Comparison of ENCODE assay signal across 8 cellular contexts in genomic region chr17:50559674-50560184, GRCh38. TPM values are rescaled to one million over a fixed set of nuclear protein-coding genes. Genes with fewer than 3 reads are reported as not detected.
DNase-seq lines count a peak whose midpoint lies in the region; ATAC-seq and TF ChIP-seq lines count a peak whose summit lies in the region.

No MANE protein-coding gene starts in this region.

- H3K36me3 Mint-ChIP-seq in activated naive CD8-positive, alpha-beta T cell treated with anti-CD3 and anti-CD28 coated beads for 36 hours = peaks cover 4% of the 10 kb centered on the region

- in situ Hi-C loops in G401 (cut with HindIII; ENCODE audit: low sequenced_read_pairs) = loop anchor here (5.0 kb wide), 1 partner anchor 78 kb away; no protein-coding TSS in a partner anchor

- no peak for TF ChIP-seq EP300 in sigmoid colon (IDR thresholded peaks at IDR 0.05)

- no peaks in the 10 kb centered on the region for H4K20me1 ChIP-seq in Loucy (ENCODE audit: insufficient read depth, low read length, poor library complexity, severe bottlenecking)

- H3K9me2 ChIP-seq in Loucy (replicated peaks; ENCODE audit: low read depth, low read length) = no peaks in the 10 kb centered on the region

- intact Hi-C loops in left ventricle myocardium superior (cut with micrococcal nuclease) = loop anchor here (10.0 kb wide), 1 partner anchor 135 kb away; no protein-coding TSS in a partner anchor
- intact Hi-C loops in sigmoid colon (cut with DNase I) = no loop called here

- peak; percentile 61 for DNase-seq in G401 (ENCODE audit: low spot score)
- DNase-seq in activated naive CD8-positive, alpha-beta T cell treated with anti-CD3 and anti-CD28 coated beads for 36 hours = peak; percentile 42
- no peak for DNase-seq in left ventricle myocardium superior
- peak; percentile 89 for DNase-seq in sigmoid colon
- no peak for DNase-seq in SKM-1 treated with dmso at 0.1 percent for 144 hours (lab: John Stamatoyannopoulos, UW; ENCODE audit: unreplicated experiment)
- no peak for DNase-seq in Ammon's horn (ENCODE audit: low spot score)

- peak overlapping the region; percentile 73 for H3K4me3 Mint-ChIP-seq in activated naive CD8-positive, alpha-beta T cell treated with anti-CD3 and anti-CD28 coated beads for 36 hours

- TF ChIP-seq CTCF in Loucy (conservative IDR thresholded peaks at IDR 0.05; ENCODE audit: low read length) (no peak), sigmoid colon (IDR thresholded peaks at IDR 0.05) (no peak)

- TF ChIP-seq POLR2A in sigmoid colon (IDR thresholded peaks at IDR 0.05) = no peak

- H3K27ac Mint-ChIP-seq in activated naive CD8-positive, alpha-beta T cell treated with anti-CD3 and anti-CD28 coated beads for 36 hours = no peak overlapping the region

- H3K27ac ChIP-seq in sigmoid colon = no peak overlapping the region

- no peaks in the 10 kb centered on the region for H3F3A ChIP-seq in Loucy (ENCODE audit: low read depth)

- H3K79me2 ChIP-seq in Loucy (ENCODE audit: insufficient read depth, low read length) = no peaks in the 10 kb centered on the region

- WGBS in sigmoid colon, 2 donors = 4 to 6% methylated on average over 27 of the region's 27 CpGs

- ATAC-seq in left ventricle myocardium superior = peak; percentile 49
- no peak for ATAC-seq in HG03439 (IDR thresholded peaks at IDR 0.05; ENCODE audit: unreplicated experiment)

- H3K4me2 ChIP-seq in Loucy (ENCODE audit: low read depth, low read length, poor library complexity, severe bottlenecking) = peak overlapping the region; percentile 87

- H3K4me1 ChIP-seq in Loucy (ENCODE audit: insufficient read depth, low read length, poor library complexity, severe bottlenecking) (peaks cover 10% of the 10 kb centered on the region), sigmoid colon (peaks cover 0 to 45% (median 42%) of the 10 kb centered on the region in 4 donors)

- H3K4me3 ChIP-seq in Loucy (ENCODE audit: low read length, poor library complexity, severe bottlenecking) = no peak overlapping the region
- H3K4me3 ChIP-seq in sigmoid colon = peak overlapping the region; percentile 9 to 58 (median 50)

- H3K4me1 Mint-ChIP-seq in activated naive CD8-positive, alpha-beta T cell treated with anti-CD3 and anti-CD28 coated beads for 36 hours = peaks cover 14% of the 10 kb centered on the region

- H3K9me3 ChIP-seq in Loucy (ENCODE audit: insufficient read depth, low read depth, low read length) = no peaks in the 10 kb centered on the region
- H3K9me3 ChIP-seq in sigmoid colon = no peaks in the 10 kb centered on the region

- no peak overlapping the region for H2AFZ ChIP-seq in Loucy (ENCODE audit: low read length)

- no peaks in the 10 kb centered on the region for H3K9me3 Mint-ChIP-seq in activated naive CD8-positive, alpha-beta T cell treated with anti-CD3 and anti-CD28 coated beads for 36 hours

- peaks cover 64% of the 10 kb centered on the region for H3K27me3 Mint-ChIP-seq in activated naive CD8-positive, alpha-beta T cell treated with anti-CD3 and anti-CD28 coated beads for 36 hours

- no peaks in the 10 kb centered on the region for H3K36me3 ChIP-seq in Loucy (ENCODE audit: insufficient read depth, low read length)
- H3K36me3 ChIP-seq in sigmoid colon = peaks cover 0 to 20% (median 10%) of the 10 kb centered on the region in 4 donors

- no peak overlapping the region for H3K9ac ChIP-seq in Loucy (ENCODE audit: low read depth, low read length, poor library complexity, severe bottlenecking)

- H3K27me3 ChIP-seq in Loucy (ENCODE audit: insufficient read depth, low read length, poor library complexity, severe bottlenecking) = peaks cover 21% of the 10 kb centered on the region
- H3K27me3 ChIP-seq in sigmoid colon = peaks cover 27 to 68% (median 54%) of the 10 kb centered on the region in 3 donors

RNA-seq across cellular contexts. Expression of gene CACNA1G, which starts 0.8 kb away (rescaled TPM):
- 5.1 and 13.0 TPM in 2 replicates for total RNA-seq in G401 (2014; rRNA removed; shearing (Covaris generic))
- total RNA-seq in activated naive CD8-positive, alpha-beta T cell treated with anti-CD3 and anti-CD28 coated beads for 36 hours = under 1 TPM in 1 of 2 experiments, not detected in 1; 0.06 TPM
- total RNA-seq in left ventricle myocardium superior (0.25 TPM), sigmoid colon (1 to 10 TPM in 1 of 4 donors, under 1 TPM in 3; 0.33 to 1.4 (median 0.59) TPM)
- polyA plus RNA-seq in sigmoid colon = under 1 TPM in 2 of 3 donors, not detected in 1; under 0.01 to 0.20 TPM

RNA-seq across cellular contexts. Expression of gene SPATA20, which starts 12.8 kb away (rescaled TPM):
- total RNA-seq in G401 (2014; rRNA removed; shearing (Covaris generic)) = 39.4 and 59.1 TPM in 2 replicates
- total RNA-seq in activated naive CD8-positive, alpha-beta T cell treated with anti-CD3 and anti-CD28 coated beads for 36 hours = 10 to 100 TPM; 32.4 to 36.3 TPM
- 68.7 TPM for total RNA-seq in left ventricle myocardium superior
- 10 to 100 TPM; 40.8 to 81.7 (median 58.6) TPM for total RNA-seq in sigmoid colon
- 10 to 100 TPM; 24.0 to 45.1 (median 40.6) TPM for polyA plus RNA-seq in sigmoid colon

RNA-seq across cellular contexts. Expression of gene EPN3, which starts 27.2 kb away (rescaled TPM):
- 2.3 and 2.8 TPM in 2 replicates for total RNA-seq in G401 (2014; rRNA removed; shearing (Covaris generic))
- not detected for total RNA-seq in activated naive CD8-positive, alpha-beta T cell treated with anti-CD3 and anti-CD28 coated beads for 36 hours
- total RNA-seq in left ventricle myocardium superior (33.4 TPM), sigmoid colon (not detected)
- polyA plus RNA-seq in sigmoid colon = 10 to 100 TPM; 23.4 to 31.7 (median 29.5) TPM

RNA-seq across cellular contexts. Expression of gene MYCBPAP, which starts 51.5 kb away (rescaled TPM):
- total RNA-seq in G401 (2014; rRNA removed; shearing (Covaris generic)) = 0.58 and 1.7 TPM in 2 replicates
- 1 to 10 TPM in 1 of 2 experiments, under 1 TPM in 1; 0.56 to 1.1 TPM for total RNA-seq in activated naive CD8-positive, alpha-beta T cell treated with anti-CD3 and anti-CD28 coated beads for 36 hours
- total RNA-seq in left ventricle myocardium superior (0.55 TPM), sigmoid colon (1 to 10 TPM in 3 of 4 donors, under 1 TPM in 1; 0.36 to 2.5 (median 1.7) TPM)
- polyA plus RNA-seq in sigmoid colon = 1 to 10 TPM in 1 of 3 donors, under 1 TPM in 1, not detected in 1; 0.23 to 2.1 TPM

Comparison
In these comparisons a context has a peak if more than half of its experiments do, and no peak if none do; other contexts are left out.
1. DNase-seq: peak in G401 (single experiment), activated naive CD8-positive, alpha-beta T cell treated with anti-CD3 and anti-CD28 coated beads for 36 hours (single experiment) and sigmoid colon (single experiment); none in left ventricle myocardium superior (single experiment), SKM-1 treated with dmso at 0.1 percent for 144 hours (single experiment) and Ammon's horn (single experiment).